In genomic region chr15:52343831-52344230, GRCh38 we compare ENCODE assay signal across 21 cellular contexts. TPM values are rescaled to one million over a fixed set of nuclear protein-coding genes. Genes with fewer than 3 reads are reported as not detected.
A peak's percentile ranks its signal among the peaks of the same experiment; 100 is the strongest.
DNase-seq lines count a peak whose midpoint lies in the region; ATAC-seq, FAIRE-seq and TF ChIP-seq lines count a peak whose summit lies in the region.
"Had no signal": no experiment of that assay in that cellular context is flagged by ENCODE, and none has a peak within 500 bp of the region (broad histone marks: within the 10 kb centered on the region; RNA-seq: fewer than 3 reads in every experiment).

No MANE protein-coding gene starts in this region.

- no peak overlapping the region for H3K4me2 ChIP-seq in HepG2 (ENCODE audit: low read depth, low read length)

- DNase-seq in HepG2 (ENCODE audit: low spot score) = no peak
- no peak for DNase-seq in right lobe of liver
- no peak for DNase-seq in caudate nucleus (lab: John Stamatoyannopoulos, UW)
- DNase-seq in iris pigment epithelial cell (ENCODE audit: low read depth) = peak; percentile 77
- no peak for DNase-seq in activated naive CD4-positive, alpha-beta T cell treated with anti-CD3 and anti-CD28 coated beads, Interleukin-2, amount 50 U/mL, for 16 hours
- DNase-seq in HEK293T (ENCODE audit: extremely low spot score) = no peak
- no peak for DNase-seq in globus pallidus (ENCODE audit: low spot score)
- no peak for DNase-seq in activated gamma-delta T cell treated with Interleukin-2 at 50 U/mL for 16 hours
- DNase-seq: activated CD4-positive, alpha-beta T cell treated with anti-CD3 and anti-CD28 coated beads, Interleukin-2, amount 10 ng/mL, durations not matched to agents 7 days and 5 days; activated naive CD8-positive, alpha-beta T cell treated with anti-CD3 and anti-CD28 coated beads, Interleukin-2, amount 10 ng/mL, durations not matched to agents 7 days and 5 days; HCEC 1CT; kidney; mesendoderm; NCI-H1436 treated with DMSO at 0.1 percent for 48 hours; NCI-H524 treated with DMSO at 0.1 percent for 48 hours; nucleus accumbens; Peyer's patch; retina; upper lobe of right lung had no signal

- TF ChIP-seq POLR2A in HepG2 (IDR thresholded peaks at IDR 0.05; ENCODE audit: insufficient read depth in 1 of 2, low read depth in 2 of 2, low read length in 2 of 2) = no peak
- no peak for TF ChIP-seq POLR2A in right lobe of liver (IDR thresholded peaks at IDR 0.05)

- no peaks in the 10 kb centered on the region for H3K27me3 ChIP-seq in HepG2 (ENCODE audit: control insufficient read depth in 1 of 2, insufficient read depth in 2 of 2, low read length in 2 of 2)
- no peaks in the 10 kb centered on the region for H3K27me3 ChIP-seq in right lobe of liver
- H3K27me3 ChIP-seq: Peyer's patch, SJSA1, upper lobe of right lung had no signal

- FAIRE-seq in HepG2 (lab: Jason Lieb, UNC) = no peak
- FAIRE-seq: kidney had no signal

- WGBS in HepG2 (ENCODE audit: low lambda C conversion rate) = 83% methylated on average over 3 of the region's 3 CpGs
- WGBS in right lobe of liver (ENCODE audit: insufficient coverage, low coverage, low lambda C conversion rate, missing lambda C conversion rate) = 81% methylated on average over 3 of the region's 3 CpGs

- H3K4me3 ChIP-seq in HepG2 (replicated peaks in 1 of 3; ENCODE audit: insufficient read depth in 1 of 3, low read depth in 2 of 3, low read length in 3 of 3) (no peak overlapping the region), right lobe of liver (no peak overlapping the region)
- H3K4me3 ChIP-seq: Peyer's patch, SJSA1, upper lobe of right lung had no signal

- H3K36me3 ChIP-seq in HepG2 (replicated peaks in 1 of 2; ENCODE audit: control insufficient read depth in 1 of 2, insufficient read depth in 2 of 2, low read length in 2 of 2) = no peaks in the 10 kb centered on the region
- no peaks in the 10 kb centered on the region for H3K36me3 ChIP-seq in right lobe of liver
- H3K36me3 ChIP-seq: Peyer's patch had no signal

- no peak for ATAC-seq in HepG2
- ATAC-seq in right lobe of liver = no peak
- ATAC-seq: upper lobe of right lung had no signal

- TF ChIP-seq CTCF in HepG2 (CRISPR knock-in tag; IDR thresholded peaks at IDR 0.05) (no peak), right lobe of liver (IDR thresholded peaks at IDR 0.05) (no peak)

- H3K27ac ChIP-seq in HepG2 (ENCODE audit: extremely low read length, insufficient read depth, low read length) (no peak overlapping the region), right lobe of liver (no peak overlapping the region), caudate nucleus (ENCODE audit: low read depth, low read length) (peak overlapping the region; percentile 48)
- H3K27ac ChIP-seq: C4-2B, Peyer's patch, SJSA1, upper lobe of right lung had no signal

- H3K4me1 ChIP-seq in HepG2 (ENCODE audit: insufficient read depth, low read length) (peaks cover 21% of the 10 kb centered on the region), right lobe of liver (peaks cover 0 to 5% (median 0%) of the 10 kb centered on the region in 4 donors)
- H3K4me1 ChIP-seq: Peyer's patch, upper lobe of right lung had no signal

- intact Hi-C loops in HepG2 (cut with micrococcal nuclease; ENCODE audit: unreplicated experiment) (no loop called here), right lobe of liver (cut with DNase I) (no loop called here)

- H3K79me2 ChIP-seq in HepG2 (ENCODE audit: insufficient read depth, low read length) = no peaks in the 10 kb centered on the region

- POLR2A ChIA-PET in HepG2 (lab: Yijun Ruan, JAX) (no interaction called here), HEK293T (lab: Yijun Ruan, JAX) (no interaction called here)

- CTCF ChIA-PET in HepG2 (lab: Yijun Ruan, JAX; ENCODE audit: low intra/inter-chr PET ratio, low total read pairs) (no interaction called here), HEK293T (lab: Yijun Ruan, JAX) (no interaction called here)

- BruUV-seq in HepG2 (replicated peaks; lab: Mats Ljungman, UMichigan) = no TSS peak

- in situ Hi-C loops in HepG2 (cut with HindIII; ENCODE audit: extremely low pct_ligation_motif_present, low pct_unique_long_range_greater_than_20kb) = no loop called here

- no peaks in the 10 kb centered on the region for H4K20me1 ChIP-seq in HepG2 (ENCODE audit: insufficient read depth, low read length)

- TF ChIP-seq EP300 in HepG2 (IDR thresholded peaks at IDR 0.05; ENCODE audit: low read depth in 2 of 2, low read length in 2 of 2) (no peak), HepG2 (CRISPR knock-in tag; IDR thresholded peaks at IDR 0.05; ENCODE audit: borderline replicate concordance) (no peak)

- H3K9ac ChIP-seq in HepG2 (ENCODE audit: insufficient read depth, low read depth, low read length) = no peak overlapping the region

- no peak for TF ChIP-seq RAD21 in HepG2 (CRISPR knock-in tag; IDR thresholded peaks at IDR 0.05)

- H3K9me3 ChIP-seq in HepG2 (ENCODE audit: low read length) (no peaks in the 10 kb centered on the region), right lobe of liver (no peaks in the 10 kb centered on the region)
- H3K9me3 ChIP-seq: Peyer's patch, SJSA1, upper lobe of right lung had no signal

- no peak overlapping the region for H2AFZ ChIP-seq in HepG2 (ENCODE audit: low read length)

TF ChIP-seq in HepG2, 621 proteins besides CTCF, POLR2A, EP300 and RAD21:
- TF ChIP-seq MAZ (IDR thresholded peaks at IDR 0.05; ENCODE audit: borderline replicate concordance, low read depth, low read length) (no peak), MAZ (CRISPR knock-in tag; IDR thresholded peaks at IDR 0.05; ENCODE audit: low read depth) (no peak), NAIF1 (CRISPR knock-in tag; IDR thresholded peaks at IDR 0.05; ENCODE audit: borderline replicate concordance) (no peak), SOX5 (CRISPR knock-in tag; IDR thresholded peaks at IDR 0.05; ENCODE audit: borderline replicate concordance) (0 out of 2 replicates have a peak, but pooled peaks have one; percentile 25), MAFF (IDR thresholded peaks at IDR 0.05; ENCODE audit: low read depth, low read length) (no peak)

TF ChIP-seq in HEK293T, 16 proteins besides CTCF, POLR2A, EP300 and RAD21:
- TF ChIP-seq CTBP1 (IDR thresholded peaks at IDR 0.05; ENCODE audit: borderline replicate concordance) (no peak), L3MBTL2 (conservative IDR thresholded peaks at IDR 0.05) (no peak), ELF4 (IDR thresholded peaks at IDR 0.05) (no peak), PKNOX1 (IDR thresholded peaks at IDR 0.05) (no peak), FOXA1 (IDR thresholded peaks at IDR 0.05) (no peak), FOXM1 (IDR thresholded peaks at IDR 0.05; ENCODE audit: borderline replicate concordance) (no peak), NFRKB (IDR thresholded peaks at IDR 0.05) (no peak), SP1 (IDR thresholded peaks at IDR 0.05) (no peak), ZNF384 (IDR thresholded peaks at IDR 0.05) (no peak), HDGF (IDR thresholded peaks at IDR 0.05; ENCODE audit: borderline replicate concordance) (no peak), LEF1 (IDR thresholded peaks at IDR 0.05; ENCODE audit: borderline replicate concordance) (no peak), TARDBP (IDR thresholded peaks at IDR 0.05) (no peak), ARNT (IDR thresholded peaks at IDR 0.05) (no peak)
TF ChIP-seq in HEK293T: peak in this region for 0.

RNA-seq across cellular contexts. Expression of gene MYO5C, which starts 48.2 kb away (rescaled TPM):
- total RNA-seq in HepG2 (2016; rRNA removed; fragmentation: Illumina TruSeq; extraction: Trizol) (23.7 and 37.3 TPM in 2 replicates), right lobe of liver (10 to 100 TPM in 1 of 6 experiments, 1 to 10 TPM in 5; 5.8 to 10.2 (median 7.1) TPM)
- 7.8 and 10.0 TPM in 2 replicates for total RNA-seq in HepG2 (2016; cell fraction: cytosol; rRNA removed; fragmentation: Illumina TruSeq; extraction: Trizol; ENCODE audit: low read depth)
- 22.8 and 32.5 TPM in 2 replicates for total RNA-seq in HepG2 (2016; cell fraction: insoluble cytoplasmic fraction; rRNA removed; fragmentation: Illumina TruSeq; extraction: Trizol)
- total RNA-seq in HepG2 (2016; cell fraction: membrane; rRNA removed; fragmentation: Illumina TruSeq; extraction: Trizol) = 18.9 and 21.8 TPM in 2 replicates
- total RNA-seq in HepG2 (2016; cell fraction: nucleus; rRNA removed; fragmentation: Illumina TruSeq; extraction: Trizol) = 39.3 and 39.5 TPM in 2 replicates
- 13.7 and 15.7 TPM in 2 replicates for polyA plus RNA-seq in HepG2 (2011; rRNA removed)
- 7.3 and 7.9 TPM in 2 replicates for polyA plus RNA-seq in HepG2 (2011; cell fraction: cytosol; rRNA removed)
- 17.4 and 19.9 TPM in 2 replicates for polyA plus RNA-seq in HepG2 (2011; cell fraction: nucleus; rRNA removed)
- 7.0 and 10.2 TPM in 2 replicates for polyA plus RNA-seq in HepG2 (2012)
- 1.7 and 1.8 TPM in 2 replicates for polyA plus RNA-seq in HepG2 (2016; cell fraction: cytosol; fragmentation: Illumina TruSeq; extraction: Trizol; ENCODE audit: low read depth)
- polyA plus RNA-seq in HepG2 (2016; cell fraction: insoluble cytoplasmic fraction; fragmentation: Illumina TruSeq; extraction: Trizol; ENCODE audit: low read depth) = 23.1 and 25.5 TPM in 2 replicates
- polyA plus RNA-seq in HepG2 (2016; cell fraction: membrane; fragmentation: Illumina TruSeq; extraction: Trizol; ENCODE audit: low read depth) = 4.2 TPM in 2 replicates
- polyA plus RNA-seq in HepG2 (2016; cell fraction: nucleus; fragmentation: Illumina TruSeq; extraction: Trizol; ENCODE audit: insufficient read depth, low read depth) = 35.8 and 37.1 TPM in 2 replicates
- polyA minus RNA-seq in HepG2 (2011; rRNA and poly(A)+ RNA removed; ENCODE audit: low replicate concordance) = 23.1 and 52.1 TPM in 2 replicates
- polyA minus RNA-seq in HepG2 (2011; cell fraction: cytosol; rRNA and poly(A)+ RNA removed) = 10.5 and 13.8 TPM in 2 replicates
- polyA minus RNA-seq in HepG2 (2011; cell fraction: nucleus; rRNA and poly(A)+ RNA removed) = 52.0 and 54.7 TPM in 2 replicates
